8 cellular contexts compared by ENCODE assay signal in genomic region chr12:109093022-109093918, GRCh38. TPM values are rescaled to one million over a fixed set of nuclear protein-coding genes. Genes with fewer than 3 reads are reported as not detected.
A peak's percentile ranks its signal among the peaks of the same experiment; 100 is the strongest.
DNase-seq lines count a peak whose midpoint lies in the region; ATAC-seq and TF ChIP-seq lines count a peak whose summit lies in the region.

Gene ALKBH2 (minus strand): TSS chr12:109093472. CDS start chr12:109092786, 686 bp downstream.

- H3K27ac Mint-ChIP-seq in activated naive CD8-positive, alpha-beta T cell, result peak within 1 kb of the TSS; percentile 88
- H3K27ac Mint-ChIP-seq in glutamatergic neuron (ENCODE audit: unreplicated experiment), result no peak within 1 kb of the TSS

- H3K4me3 ChIP-seq in ovary (peak within 1 kb of the TSS; percentile 48), thyroid gland (replicated peaks in 1 of 3) (peak within 1 kb of the TSS; percentile 16 to 51 (median 29))

- intact Hi-C loops in ovary (cut with DNase I), result loop anchor here (5.0 to 10.0 kb wide), 5 partner anchors 238 to 528 kb away; partner anchors contain the start of genes ISCU (in 1 of the 4), SART3 (in 1 of the 4) and SSH1 (in 1 of the 4)
- intact Hi-C loops in thyroid gland (cut with DNase I), result no loop called here

- H3K4me1 ChIP-seq in ovary (ENCODE audit: insufficient read depth), result peaks cover 7% of the 10 kb centered on the region
- peaks cover 17 to 31% of the 10 kb centered on the region in 2 donors for H3K4me1 ChIP-seq in thyroid gland

- H3K27me3 Mint-ChIP-seq in activated naive CD8-positive, alpha-beta T cell, result no peaks in the 10 kb centered on the region
- H3K27me3 Mint-ChIP-seq in glutamatergic neuron (ENCODE audit: unreplicated experiment), result peaks cover 2% of the 10 kb centered on the region

- peak; percentile 79 for TF ChIP-seq EP300 in ovary (IDR thresholded peaks at IDR 0.05)

- H3K27me3 ChIP-seq in ovary (no peaks in the 10 kb centered on the region), thyroid gland (no peaks in the 10 kb centered on the region)

- DNase-seq in GM10266 (ENCODE audit: extremely low spot score) (peak; percentile 88), NCI-H1092 treated with DMSO at 0.1 percent for 48 hours (lab: John Stamatoyannopoulos, UW) (peak; percentile 83), SKM-1 (lab: John Stamatoyannopoulos, UW; ENCODE audit: unreplicated experiment) (peak; percentile 29), glutamatergic neuron (peak; percentile 94), ovary (peak; percentile 89 to 95 (median 93)), thyroid gland (peak; percentile 93 to 96)

- TF ChIP-seq CTCF in GM10266 (IDR thresholded peaks at IDR 0.05; ENCODE audit: control insufficient read depth, insufficient read depth, low read depth, missing control alignments), result peak; percentile 99
- peak; percentile 92 for TF ChIP-seq CTCF in glutamatergic neuron (IDR thresholded peaks at IDR 0.05; ENCODE audit: partially characterized antibody, unreplicated experiment)
- peak; percentile 96 to 98 (median 97) for TF ChIP-seq CTCF in ovary (IDR thresholded peaks at IDR 0.05)
- peak; percentile 94 to 100 (median 96) for TF ChIP-seq CTCF in thyroid gland (IDR thresholded peaks at IDR 0.05)

- peak within 1 kb of the TSS; percentile 95 for H3K4me3 Mint-ChIP-seq in activated naive CD8-positive, alpha-beta T cell
- H3K4me3 Mint-ChIP-seq in glutamatergic neuron (ENCODE audit: unreplicated experiment), result peak within 1 kb of the TSS; percentile 84

- H3K4me1 Mint-ChIP-seq in activated naive CD8-positive, alpha-beta T cell (ENCODE audit: low read depth), result peaks cover 32% of the 10 kb centered on the region
- H3K4me1 Mint-ChIP-seq in glutamatergic neuron (ENCODE audit: low read depth, unreplicated experiment), result peaks cover 6% of the 10 kb centered on the region

- whole genome bisulfite sequencing in ovary, 3 donors, result 2 to 4% (median 3%) methylated on average over 45 of the region's 45 CpGs
- WGBS in thyroid gland, 2 donors, result 8 to 10% methylated on average over 30 to 32 of the region's 45 CpGs

- peak within 1 kb of the TSS in 1 of 2 donors; percentile 63 for H3K27ac ChIP-seq in ovary
- H3K27ac ChIP-seq in thyroid gland, result peak within 1 kb of the TSS in 2 of 3 donors; percentile 45 to 49

- peak; percentile 27 for TF ChIP-seq POLR2A in ovary (IDR thresholded peaks at IDR 0.05)
- peak in 1 of 2 donors; percentile 48 for TF ChIP-seq POLR2A in thyroid gland (IDR thresholded peaks at IDR 0.05)

- ATAC-seq in HG02588 (IDR thresholded peaks at IDR 0.05; ENCODE audit: unreplicated experiment), result peak; percentile 53

- peaks cover 4% of the 10 kb centered on the region for H3K36me3 Mint-ChIP-seq in activated naive CD8-positive, alpha-beta T cell
- no peaks in the 10 kb centered on the region for H3K36me3 Mint-ChIP-seq in glutamatergic neuron (ENCODE audit: unreplicated experiment)

- H3K9me3 ChIP-seq in ovary, result no peaks in the 10 kb centered on the region
- no peaks in the 10 kb centered on the region for H3K9me3 ChIP-seq in thyroid gland

- H3K9me3 Mint-ChIP-seq in activated naive CD8-positive, alpha-beta T cell (ENCODE audit: low read depth), result no peaks in the 10 kb centered on the region
- peaks cover 5% of the 10 kb centered on the region for H3K9me3 Mint-ChIP-seq in glutamatergic neuron (ENCODE audit: unreplicated experiment)

- H3K36me3 ChIP-seq in ovary (no peaks in the 10 kb centered on the region), thyroid gland (peaks cover 3 to 7% of the 10 kb centered on the region in 2 donors)

RNA-seq across cellular contexts. Expression of gene ALKBH2, which starts in this region (rescaled TPM):
- total RNA-seq in glutamatergic neuron (ENCODE audit: unreplicated experiment), result 16.4 TPM
- 10 to 100 TPM; 11.3 to 26.4 (median 21.1) TPM for total RNA-seq in ovary
- polyA plus RNA-seq in ovary, result 10 to 100 TPM; 11.7 to 24.8 TPM
- total RNA-seq in thyroid gland, result 10 to 100 TPM in 3 of 4 donors, 1 to 10 TPM in 1; 7.6 to 34.5 (median 16.7) TPM

Comparison
In these comparisons a context has a peak if more than half of its experiments do, and no peak if none do; other contexts are left out.
1. DNase-seq: peak in every context shown above with its lines; median percentile 94 in thyroid gland; 94 in glutamatergic neuron; 93 in ovary; 88 in GM10266; 83 in NCI-H1092 treated with DMSO at 0.1 percent for 48 hours; 29 in SKM-1.